19 cellular contexts compared by ENCODE assay signal in genomic region chr10:124353896-124354295, GRCh38.
DNase-seq lines count a peak whose midpoint lies in the region; ATAC-seq and TF ChIP-seq lines count a peak whose summit lies in the region.
"Had no signal": no experiment of that assay in that cellular context is flagged by ENCODE, and none has a peak within 500 bp of the region (broad histone marks: within the 10 kb centered on the region; RNA-seq: fewer than 3 reads in every experiment).

No MANE protein-coding gene starts in this region.

- H3K4me1 ChIP-seq in CD8-positive, alpha-beta T cell (ENCODE audit: insufficient read depth, low read length): peaks cover 5% of the 10 kb centered on the region
- peaks cover 7% of the 10 kb centered on the region for H3K4me1 ChIP-seq in osteoblast (ENCODE audit: insufficient read depth, low read length)
- peaks cover 14% of the 10 kb centered on the region for H3K4me1 ChIP-seq in foreskin keratinocyte
- H3K4me1 ChIP-seq: A549, pancreas had no signal

- no peaks in the 10 kb centered on the region for H3K27me3 Mint-ChIP-seq in CD8-positive, alpha-beta T cell (ENCODE audit: low read depth)
- peaks cover 30 to 42% of the 10 kb centered on the region in 2 donors for H3K27me3 Mint-ChIP-seq in effector memory CD8-positive, alpha-beta T cell

- no peaks in the 10 kb centered on the region for H3K36me3 Mint-ChIP-seq in CD8-positive, alpha-beta T cell
- H3K36me3 Mint-ChIP-seq in effector memory CD8-positive, alpha-beta T cell (ENCODE audit: insufficient read depth): no peaks in the 10 kb centered on the region

- peak; percentile 17 for DNase-seq in activated CD4-positive, CD25-positive, alpha-beta regulatory T cell treated with anti-CD3 and anti-CD28 coated beads, Interleukin-2, amount 50 U/mL, for 72 hours
- no peak for DNase-seq in activated CD4-positive, CD25-positive, alpha-beta regulatory T cell (lab: John Stamatoyannopoulos, UW)
- DNase-seq in CD8-positive, alpha-beta T cell: no peak
- DNase-seq in effector memory CD8-positive, alpha-beta T cell: no peak
- DNase-seq in osteoblast (ENCODE audit: insufficient read length, low spot score, missing footprints) (peak; percentile 62), foreskin keratinocyte (no peak)
- DNase-seq: activated CD4-positive, alpha-beta T cell treated with anti-CD3 and anti-CD28 coated beads for 4 hours; DMS53; GOT3; OCI-M1; pancreas; SIG-M5; stimulated activated CD4-positive, alpha-beta T cell treated with anti-CD3 and anti-CD28 coated beads, Interleukin-4, amount 100 ng/mL, for 24 hours had no signal

- no peak overlapping the region for H3K4me2 ChIP-seq in osteoblast (ENCODE audit: insufficient read depth, low read length)

- intact Hi-C loops in CD8-positive, alpha-beta T cell (cut with DNase I, micrococcal nuclease): loop anchor here in 1 of 2 experiments (10.0 kb wide), 1 partner anchor 199 kb away; no protein-coding TSS in a partner anchor

- no peak overlapping the region for H2AFZ ChIP-seq in osteoblast (ENCODE audit: low read length)

- POLR2A ChIA-PET in CD8-positive, alpha-beta T cell (lab: Charles Lee): interaction anchor here (1.6 kb wide), 1 partner anchor 12 kb away, joined by 4 read pairs; no protein-coding TSS in a partner anchor

- no peaks in the 10 kb centered on the region for H4K20me1 ChIP-seq in osteoblast (ENCODE audit: insufficient read depth, low read length)

- CTCF ChIA-PET in CD8-positive, alpha-beta T cell (lab: Charles Lee): interaction anchor here (0.9 to 1.1 kb wide), 2 partner anchors 36 kb away, joined by 3 to 4 read pairs; no protein-coding TSS in a partner anchor

- ATAC-seq in CD8-positive, alpha-beta T cell: no peak
- no peak for ATAC-seq in effector memory CD8-positive, alpha-beta T cell (replicated peaks)
- ATAC-seq in foreskin keratinocyte (no peak), HG02642 (IDR thresholded peaks at IDR 0.05; ENCODE audit: poor library complexity, unreplicated experiment) (no peak), GM18502 (IDR thresholded peaks at IDR 0.05; ENCODE audit: poor library complexity, unreplicated experiment) (no peak)

- no peak overlapping the region for H3K27ac ChIP-seq in CD8-positive, alpha-beta T cell (ENCODE audit: low read depth, low read length)
- H3K27ac ChIP-seq in osteoblast (ENCODE audit: low read depth, low read length): no peak overlapping the region
- H3K27ac ChIP-seq in foreskin keratinocyte: no peak overlapping the region
- H3K27ac ChIP-seq: HL-60, pancreas had no signal

- peaks cover 9% of the 10 kb centered on the region for H3K4me1 Mint-ChIP-seq in CD8-positive, alpha-beta T cell (ENCODE audit: low read depth)
- peaks cover 0 to 9% of the 10 kb centered on the region in 2 donors for H3K4me1 Mint-ChIP-seq in effector memory CD8-positive, alpha-beta T cell (ENCODE audit: low read depth in 2 of 2)

- H3K9me3 Mint-ChIP-seq in CD8-positive, alpha-beta T cell: peaks cover 2% of the 10 kb centered on the region
- peaks cover 0 to 3% of the 10 kb centered on the region in 2 donors for H3K9me3 Mint-ChIP-seq in effector memory CD8-positive, alpha-beta T cell

- TF ChIP-seq CTCF in CD8-positive, alpha-beta T cell (IDR thresholded peaks at IDR 0.05): no peak
- no peak for TF ChIP-seq CTCF in osteoblast (IDR thresholded peaks at IDR 0.05; ENCODE audit: extremely low read depth, low read depth, low read length)
- no peak for TF ChIP-seq CTCF in foreskin keratinocyte (conservative IDR thresholded peaks at IDR 0.05)

- H3K27ac Mint-ChIP-seq in CD8-positive, alpha-beta T cell: no peak overlapping the region
- H3K27ac Mint-ChIP-seq in effector memory CD8-positive, alpha-beta T cell: no peak overlapping the region

- H3K36me3 ChIP-seq in CD8-positive, alpha-beta T cell (ENCODE audit: insufficient read depth, low read length): no peaks in the 10 kb centered on the region
- no peaks in the 10 kb centered on the region for H3K36me3 ChIP-seq in osteoblast (ENCODE audit: insufficient read depth, low read length)
- H3K36me3 ChIP-seq: ascending aorta, pancreas, thoracic aorta had no signal

- no peaks in the 10 kb centered on the region for H3K79me2 ChIP-seq in osteoblast (ENCODE audit: insufficient read depth, low read length)

- H3K9me3 ChIP-seq in CD8-positive, alpha-beta T cell (ENCODE audit: low read length): no peaks in the 10 kb centered on the region
- H3K9me3 ChIP-seq in osteoblast (ENCODE audit: low read depth, low read length): no peaks in the 10 kb centered on the region
- H3K9me3 ChIP-seq: A549, ascending aorta, pancreas, thoracic aorta had no signal

- no peaks in the 10 kb centered on the region for H3K27me3 ChIP-seq in CD8-positive, alpha-beta T cell (ENCODE audit: insufficient read depth, low read length)
- H3K27me3 ChIP-seq in osteoblast (ENCODE audit: insufficient read depth, low read length) (peaks cover 8% of the 10 kb centered on the region), foreskin keratinocyte (no peaks in the 10 kb centered on the region)
- H3K27me3 ChIP-seq: ascending aorta had no signal

- H3K4me3 Mint-ChIP-seq in CD8-positive, alpha-beta T cell: peak overlapping the region; percentile 85
- peak overlapping the region; percentile 77 to 85 for H3K4me3 Mint-ChIP-seq in effector memory CD8-positive, alpha-beta T cell

- no peak overlapping the region for H3K4me3 ChIP-seq in CD8-positive, alpha-beta T cell (ENCODE audit: low read depth, low read length)
- H3K4me3 ChIP-seq in osteoblast (ENCODE audit: insufficient read depth, low read length): no peak overlapping the region
- H3K4me3 ChIP-seq: A549 had no signal

Comparison
In these comparisons a context has a peak if more than half of its experiments do, and no peak if none do; other contexts are left out.
1. DNase-seq: peak in activated CD4-positive, CD25-positive, alpha-beta regulatory T cell treated with anti-CD3 and anti-CD28 coated beads, Interleukin-2, amount 50 U/mL, for 72 hours (single experiment) and osteoblast (single experiment); none in activated CD4-positive, CD25-positive, alpha-beta regulatory T cell (0 of 4), CD8-positive, alpha-beta T cell (0 of 7), effector memory CD8-positive, alpha-beta T cell (0 of 3) and foreskin keratinocyte (0 of 2).